18 cellular contexts compared by ENCODE assay signal in the genomic region with DNA sequence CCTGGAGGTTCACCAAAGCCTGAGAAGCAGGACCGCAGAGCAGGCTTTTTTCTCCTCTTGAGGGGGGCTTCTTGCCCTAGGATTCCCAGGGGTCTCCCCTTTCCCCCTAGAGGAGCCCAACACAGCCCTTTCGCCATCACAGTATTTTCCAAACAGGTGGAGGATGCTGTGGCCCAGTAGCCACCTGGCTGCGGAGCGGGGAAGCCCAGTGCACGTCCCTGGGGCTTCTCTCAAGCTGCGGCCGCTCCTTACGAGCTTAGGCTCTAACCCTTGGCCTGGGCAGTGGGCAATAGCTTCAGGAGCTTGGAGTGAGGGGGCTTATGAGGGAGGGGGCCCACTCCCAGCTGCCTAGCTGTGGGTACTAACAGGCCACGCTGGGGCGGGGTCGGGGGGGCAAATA. TPM values are rescaled to one million over a fixed set of nuclear protein-coding genes. Genes with fewer than 3 reads are reported as not detected.
A peak's percentile ranks its signal among the peaks of the same experiment; 100 is the strongest.
DNase-seq lines count a peak whose midpoint lies in the region; ATAC-seq and TF ChIP-seq lines count a peak whose summit lies in the region.
"Had no signal": no experiment of that assay in that cellular context is flagged by ENCODE, and none has a peak within 500 bp of the region (broad histone marks: within the 10 kb centered on the region; RNA-seq: fewer than 3 reads in every experiment).

No MANE protein-coding gene starts in this region.

- H3K9me3 Mint-ChIP-seq in WTC11 (no peaks in the 10 kb centered on the region), Caco-2 (ENCODE audit: unreplicated experiment) (no peaks in the 10 kb centered on the region)
- H3K9me3 Mint-ChIP-seq: HFFc6 had no signal

- peak overlapping the region; percentile 11 for H3K4me3 ChIP-seq in lower lobe of right lung
- H3K4me3 ChIP-seq in upper lobe of left lung = no peak overlapping the region
- H3K4me3 ChIP-seq in Caco-2 (ENCODE audit: low read depth, low read length) = no peak overlapping the region
- H3K4me3 ChIP-seq: GM23248, Peyer's patch had no signal

- H3K27me3 ChIP-seq in lower lobe of right lung (ENCODE audit: low read depth) (no peaks in the 10 kb centered on the region), upper lobe of left lung (no peaks in the 10 kb centered on the region), Caco-2 (replicated peaks; ENCODE audit: control insufficient read depth, insufficient read depth, low read length) (no peaks in the 10 kb centered on the region)
- H3K27me3 ChIP-seq: Peyer's patch had no signal

- peaks cover 7% of the 10 kb centered on the region for H3K4me1 Mint-ChIP-seq in WTC11
- no peaks in the 10 kb centered on the region for H3K4me1 Mint-ChIP-seq in Caco-2 (ENCODE audit: low read depth, unreplicated experiment)
- H3K4me1 Mint-ChIP-seq: CD4-positive, CD25-positive, alpha-beta regulatory T cell had no signal

- H3K27ac Mint-ChIP-seq in WTC11 (no peak overlapping the region), Caco-2 (ENCODE audit: unreplicated experiment) (no peak overlapping the region)
- H3K27ac Mint-ChIP-seq: CD4-positive, CD25-positive, alpha-beta regulatory T cell; HFFc6 had no signal

- TF ChIP-seq EP300 in upper lobe of left lung (IDR thresholded peaks at IDR 0.05) = no peak

- TF ChIP-seq POLR2A in upper lobe of left lung (IDR thresholded peaks at IDR 0.05) = no peak

- H3K27ac ChIP-seq in lower lobe of right lung = peak overlapping the region; percentile 79
- H3K27ac ChIP-seq in upper lobe of left lung = peak overlapping the region; percentile 77 to 89 (median 78)
- H3K27ac ChIP-seq: GM23248 had no signal

- H3K4me1 ChIP-seq in lower lobe of right lung = peaks cover 36% of the 10 kb centered on the region
- H3K4me1 ChIP-seq in upper lobe of left lung = peaks cover 20 to 45% (median 34%) of the 10 kb centered on the region in 4 donors
- peaks cover 11% of the 10 kb centered on the region; the same call in 1 of the 2 replicates for H3K4me1 ChIP-seq in Caco-2

- CTCF ChIA-PET in WTC11 (lab: Charles Lee) = interaction anchor here (0.9 to 6.6 kb wide), 9 partner anchors 9 to 223 kb away, joined by 3 to 82 read pairs (median 8); partner anchors contain the start of gene RAD51
- CTCF ChIA-PET in Caco-2 (lab: Charles Lee) = interaction anchor here (0.7 to 0.9 kb wide), 2 partner anchors 268 to 280 kb away, joined by 3 to 4 read pairs; no protein-coding TSS in a partner anchor

- intact Hi-C loops in Right ventricle myocardium inferior (cut with DNase I) (no loop called here), left cardiac atrium (cut with DNase I) (no loop called here), lower lobe of right lung (cut with DNase I) (no loop called here), Caco-2 (cut with micrococcal nuclease; ENCODE audit: unreplicated experiment) (no loop called here)

- TF ChIP-seq CTCF in WTC11 (IDR thresholded peaks at IDR 0.05) (no peak), lower lobe of right lung (IDR thresholded peaks at IDR 0.05) (no peak), upper lobe of left lung (IDR thresholded peaks at IDR 0.05) (peak in 1 of 6 experiments; percentile 7), Caco-2 (IDR thresholded peaks at IDR 0.05; ENCODE audit: insufficient read depth in 1 of 2, low read depth in 1 of 2, low read length in 1 of 2, severe bottlenecking in 1 of 2, unreplicated experiment in 1 of 2) (no peak)

- H3K9me3 ChIP-seq in lower lobe of right lung (no peaks in the 10 kb centered on the region), upper lobe of left lung (no peaks in the 10 kb centered on the region), Caco-2 (no peaks in the 10 kb centered on the region)
- H3K9me3 ChIP-seq: Peyer's patch had no signal

- H3K27me3 Mint-ChIP-seq in WTC11 (ENCODE audit: low read depth) (peaks cover 28% of the 10 kb centered on the region), Caco-2 (ENCODE audit: insufficient read depth, unreplicated experiment) (no peaks in the 10 kb centered on the region)
- H3K27me3 Mint-ChIP-seq: CD4-positive, CD25-positive, alpha-beta regulatory T cell had no signal

- H3K4me3 Mint-ChIP-seq in WTC11 (no peak overlapping the region), Caco-2 (ENCODE audit: unreplicated experiment) (no peak overlapping the region)
- H3K4me3 Mint-ChIP-seq: CD4-positive, CD25-positive, alpha-beta regulatory T cell; HFFc6 had no signal

- DNase-seq in Right ventricle myocardium inferior (ENCODE audit: missing footprints) = peak; percentile 23
- DNase-seq in left cardiac atrium = no peak
- no peak for DNase-seq in WTC11 (ENCODE audit: low spot score)
- no peak for DNase-seq in lower lobe of right lung
- no peak for DNase-seq in upper lobe of left lung
- DNase-seq in Caco-2 = no peak
- DNase-seq in stimulated activated CD4-positive, alpha-beta T cell treated with anti-CD3 and anti-CD28 coated beads, Interleukin-2, amount 100 ng/mL, for 48 hours = no peak
- DNase-seq: Calu3; CD4-positive, CD25-positive, alpha-beta regulatory T cell; DMS79; GM23248; HFFc6; KBM-7; NCI-H1694; NCI-H345; Peyer's patch; SHP77 treated with DMSO at 0.1 percent for 48 hours had no signal

- ATAC-seq in Right ventricle myocardium inferior (no peak), left cardiac atrium (no peak), WTC11 (peak; percentile 35; the same call in 1 of the 2 replicates), lower lobe of right lung (no peak), upper lobe of left lung (ENCODE audit: low FRiP score in 2 of 2) (no peak), esophagus mucosa (no peak)

- no peaks in the 10 kb centered on the region for H3K36me3 Mint-ChIP-seq in WTC11
- H3K36me3 Mint-ChIP-seq in Caco-2 (ENCODE audit: insufficient read depth, unreplicated experiment) = no peaks in the 10 kb centered on the region
- H3K36me3 Mint-ChIP-seq: CD4-positive, CD25-positive, alpha-beta regulatory T cell had no signal

- H3K36me3 ChIP-seq in lower lobe of right lung (no peaks in the 10 kb centered on the region), upper lobe of left lung (no peaks in the 10 kb centered on the region), Caco-2 (ENCODE audit: control insufficient read depth, insufficient read depth, low read length) (no peaks in the 10 kb centered on the region)
- H3K36me3 ChIP-seq: Peyer's patch had no signal

- BruUV-seq in Caco-2 (replicated peaks; lab: Mats Ljungman, UMichigan) = no TSS peak

- POLR2A ChIA-PET in WTC11 (lab: Charles Lee) = interaction anchor here (0.7 to 1.1 kb wide), 2 partner anchors 25 to 199 kb away, joined by 3 to 4 read pairs; no protein-coding TSS in a partner anchor
- POLR2A ChIA-PET in Caco-2 (lab: Charles Lee) = no interaction called here

- WGBS in upper lobe of left lung, 2 donors = 69 to 85% methylated on average over 4 to 7 of the region's 11 CpGs

TF ChIP-seq in WTC11, 78 proteins besides CTCF, POLR2A, EP300 and RAD21:
- TF ChIP-seq SMAD3 (CRISPR knock-in tag; IDR thresholded peaks at IDR 0.05; ENCODE audit: borderline replicate concordance) (no peak), JAZF1 (CRISPR knock-in tag; IDR thresholded peaks at IDR 0.05) (no peak), ATF3 (CRISPR knock-in tag; conservative IDR thresholded peaks at IDR 0.05) (no peak), MXD4 (CRISPR knock-in tag; IDR thresholded peaks at IDR 0.05; ENCODE audit: borderline replicate concordance) (no peak), NFE2L1 (CRISPR knock-in tag; IDR thresholded peaks at IDR 0.05) (no peak), ATF1 (CRISPR knock-in tag; IDR thresholded peaks at IDR 0.05) (no peak), NFYB (CRISPR knock-in tag; conservative IDR thresholded peaks at IDR 0.05; ENCODE audit: low read depth) (no peak)

RNA-seq across cellular contexts. Expression of gene DLL4, which starts 11.6 kb away (rescaled TPM):
- total RNA-seq in Right ventricle myocardium inferior (11.1 TPM), left cardiac atrium (1 to 10 TPM; 8.5 to 9.2 TPM), WTC11 (2021) (0.94 to 1.6 TPM (median 1.1 TPM) in 3 replicates), lower lobe of right lung (21.3 TPM), upper lobe of left lung (10 to 100 TPM in 5 of 6 donors, 1 to 10 TPM in 1; 9.5 to 38.0 (median 13.7) TPM), esophagus mucosa (1.1 TPM), Caco-2 (2022) (3.4 TPM in 2 replicates)
- total RNA-seq: Calu3; CD4-positive, CD25-positive, alpha-beta regulatory T cell; GM23248 had no signal

RNA-seq across cellular contexts. Expression of gene VPS18, which starts 23.3 kb away (rescaled TPM):
- total RNA-seq in Right ventricle myocardium inferior (20.6 TPM), left cardiac atrium (10 to 100 TPM; 17.1 to 23.7 TPM), WTC11 (2021) (22.0 to 27.3 TPM (median 24.1 TPM) in 3 replicates), lower lobe of right lung (24.0 TPM), upper lobe of left lung (10 to 100 TPM; 19.9 to 43.2 (median 29.2) TPM), esophagus mucosa (10.9 TPM), Caco-2 (2022) (27.3 and 29.3 TPM in 2 replicates)

RNA-seq across cellular contexts. Expression of gene CHAC1, which starts 35.7 kb away (rescaled TPM):
- total RNA-seq in Right ventricle myocardium inferior (0.81 TPM), left cardiac atrium (1 to 10 TPM; 2.6 to 3.3 TPM), WTC11 (2021) (17.2 to 31.0 TPM (median 17.7 TPM) in 3 replicates), lower lobe of right lung (1.8 TPM), upper lobe of left lung (10 to 100 TPM in 1 of 6 donors, 1 to 10 TPM in 5; 2.6 to 11.1 (median 3.4) TPM), esophagus mucosa (31.8 TPM), Caco-2 (2022) (54.0 and 55.8 TPM in 2 replicates)

RNA-seq across cellular contexts. Expression of gene RHOV, which starts 43.6 kb away (rescaled TPM):
- total RNA-seq in Right ventricle myocardium inferior = not detected
- not detected for total RNA-seq in left cardiac atrium
- 5.0 to 5.4 TPM (median 5.1 TPM) in 3 replicates for total RNA-seq in WTC11 (2021)
- total RNA-seq in lower lobe of right lung = 1.5 TPM
- 1 to 10 TPM in 1 of 6 donors, under 1 TPM in 2, not detected in 3; 0.46 to 2.1 (median 0.77) TPM for total RNA-seq in upper lobe of left lung
- total RNA-seq in esophagus mucosa = 118 TPM
- total RNA-seq in Caco-2 (2022) = 3.2 and 4.4 TPM in 2 replicates
- total RNA-seq: CD4-positive, CD25-positive, alpha-beta regulatory T cell; GM23248 had no signal
